ENCODE assay signal across 24 cellular contexts in the genomic region with DNA sequence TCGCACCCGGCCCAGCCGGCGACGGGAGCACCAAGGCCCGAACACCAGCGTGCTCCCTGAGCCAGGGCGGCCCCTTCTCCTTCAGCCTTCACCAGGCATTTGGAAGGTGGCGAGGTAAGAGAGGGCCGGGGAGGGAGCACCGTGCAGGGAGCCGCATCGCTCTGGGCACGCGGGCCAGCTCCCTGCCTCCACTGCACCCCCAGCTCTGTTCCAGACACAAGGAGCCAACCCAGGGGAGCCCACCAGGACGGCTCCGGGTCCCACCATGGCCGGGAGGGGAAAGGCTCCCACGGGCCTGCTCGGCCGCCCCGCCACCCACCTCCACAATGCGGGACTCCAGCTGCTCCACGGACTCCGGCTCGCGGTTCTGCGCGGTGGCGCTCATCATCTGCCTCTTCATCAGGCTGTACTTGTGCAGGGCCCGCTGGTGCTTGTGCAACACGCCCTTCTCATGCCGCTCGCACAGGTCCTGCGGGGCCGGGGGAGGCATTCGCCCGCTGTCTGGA.
"Had no signal": no experiment of that assay in that cellular context is flagged by ENCODE, and none has a peak within 500 bp of the region (broad histone marks: within the 10 kb centered on the region; RNA-seq: fewer than 3 reads in every experiment).

No MANE protein-coding gene starts in this region.

- H3K4me1 Mint-ChIP-seq: neural progenitor cell had no signal

- DNase-seq: cortex of kidney; effector CD8-positive, alpha-beta T cell; foreskin melanocyte; head of caudate nucleus; left colon; left ventricle myocardium superior; mesenchymal stem cell; midbrain; occipital lobe; pancreas; stimulated activated CD4-positive, alpha-beta T cell treated with anti-CD3 and anti-CD28 coated beads, Interleukin-4, amount 100 ng/mL, for 1 hour; stimulated activated CD8-positive, alpha-beta memory T cell treated with anti-CD3 and anti-CD28 coated beads, Interleukin-4, amount 100 ng/mL, for 48 hours; stomach; transverse colon had no signal

- H3K36me3 ChIP-seq: neural progenitor cell, pancreas, thoracic aorta, transverse colon had no signal

- H3K27ac ChIP-seq: dorsolateral prefrontal cortex, hepatocyte, neural progenitor cell, pancreas, stomach, thoracic aorta, transverse colon had no signal

- H3K27me3 ChIP-seq: dorsolateral prefrontal cortex, hepatocyte, neural progenitor cell, pancreas, stomach, transverse colon had no signal

- H2AFZ ChIP-seq: hepatocyte, neural progenitor cell had no signal

- H3K4me1 ChIP-seq: neural progenitor cell, pancreas, stomach, transverse colon had no signal

- H3K9me3 ChIP-seq: pancreas, stomach, thoracic aorta, transverse colon had no signal

- H3K9ac ChIP-seq: neural progenitor cell had no signal

- H3K36me3 Mint-ChIP-seq: natural killer cell treated with Interleukin-12 subunit alpha and Interleukin-12 subunit beta and Interleukin-15 and Interleukin-18, amount 100 ng/mL, for 72 hours had no signal

- ATAC-seq: left colon; left ventricle myocardium superior; natural killer cell treated with Interleukin-12 subunit alpha and Interleukin-12 subunit beta and Interleukin-15 and Interleukin-18, amount 100 ng/mL, for 72 hours; pancreas; right cardiac atrium; stimulated activated effector memory CD8-positive, alpha-beta T cell treated with anti-CD3 and anti-CD28 coated beads, Interleukin-12 subunit alpha, Interleukin-12 subunit beta, amount 100 ng/mL, for 72 hours had no signal

- H3K27ac Mint-ChIP-seq: natural killer cell treated with Interleukin-12 subunit alpha and Interleukin-12 subunit beta and Interleukin-15 and Interleukin-18, amount 100 ng/mL, for 72 hours; stimulated activated effector memory CD8-positive, alpha-beta T cell treated with anti-CD3 and anti-CD28 coated beads, Interleukin-12 subunit alpha, Interleukin-12 subunit beta, amount 100 ng/mL, for 72 hours had no signal

- H3K79me2 ChIP-seq: hepatocyte had no signal

- H3K9me3 Mint-ChIP-seq: natural killer cell treated with Interleukin-12 subunit alpha and Interleukin-12 subunit beta and Interleukin-15 and Interleukin-18, amount 100 ng/mL, for 72 hours; neural progenitor cell; stimulated activated effector memory CD8-positive, alpha-beta T cell treated with anti-CD3 and anti-CD28 coated beads, Interleukin-12 subunit alpha, Interleukin-12 subunit beta, amount 100 ng/mL, for 72 hours had no signal

- FAIRE-seq: pancreas had no signal

- H3K4me2 ChIP-seq: hepatocyte, neural progenitor cell, smooth muscle cell had no signal

- H3K27me3 Mint-ChIP-seq: natural killer cell treated with Interleukin-12 subunit alpha and Interleukin-12 subunit beta and Interleukin-15 and Interleukin-18, amount 100 ng/mL, for 72 hours; progenitor cell of endocrine pancreas had no signal

- H3K4me3 Mint-ChIP-seq: natural killer cell treated with Interleukin-12 subunit alpha and Interleukin-12 subunit beta and Interleukin-15 and Interleukin-18, amount 100 ng/mL, for 72 hours; neural progenitor cell; stimulated activated effector memory CD8-positive, alpha-beta T cell treated with anti-CD3 and anti-CD28 coated beads, Interleukin-12 subunit alpha, Interleukin-12 subunit beta, amount 100 ng/mL, for 72 hours had no signal

- H3K4me3 ChIP-seq: dorsolateral prefrontal cortex, hepatocyte, lung, neural progenitor cell, pancreas, smooth muscle cell, stomach, thoracic aorta, transverse colon had no signal
